In the genomic region with DNA sequence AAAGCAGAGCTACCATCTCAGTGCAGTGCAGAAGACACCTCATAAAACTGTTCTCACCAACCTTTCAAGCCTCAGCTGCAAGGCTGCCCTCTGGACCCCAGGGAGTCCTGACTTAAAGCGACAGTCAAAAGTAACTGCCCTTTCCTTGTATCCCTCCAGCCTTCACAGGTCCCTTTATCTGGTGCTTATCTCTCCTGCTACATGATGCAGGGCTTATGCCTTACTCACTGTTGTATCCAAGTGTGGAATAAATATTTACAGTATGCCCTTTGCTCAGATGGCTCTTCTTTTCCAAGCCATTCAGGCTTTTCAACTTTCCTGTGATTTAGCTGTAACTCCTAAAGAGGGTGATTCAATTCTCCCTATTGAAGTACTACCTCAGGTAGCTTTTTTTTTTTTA, we compare ENCODE assay signal across 26 cellular contexts.
DNase-seq lines count a peak whose midpoint lies in the region; ATAC-seq and TF ChIP-seq lines count a peak whose summit lies in the region.
"Had no signal": no experiment of that assay in that cellular context is flagged by ENCODE, and none has a peak within 500 bp of the region (broad histone marks: within the 10 kb centered on the region; RNA-seq: fewer than 3 reads in every experiment).

No MANE protein-coding gene starts in this region.

- no peaks in the 10 kb centered on the region for H3K36me3 Mint-ChIP-seq in T-cell
- H3K36me3 Mint-ChIP-seq: memory B cell; naive thymus-derived CD8-positive, alpha-beta T cell had no signal

- H3K4me1 ChIP-seq in PC-3 (ENCODE audit: insufficient read depth, low read length) (peaks cover 20% of the 10 kb centered on the region), left ventricle myocardium inferior (peaks cover 62% of the 10 kb centered on the region), prostate gland (replicated peaks) (peaks cover 5% of the 10 kb centered on the region)
- H3K4me1 ChIP-seq: foreskin keratinocyte, psoas muscle, tibial nerve had no signal

- POLR2A ChIA-PET in PC-3 (lab: Charles Lee; ENCODE audit: unreplicated experiment) = no interaction called here
- POLR2A ChIA-PET in T-cell (lab: Charles Lee) = interaction anchor here in 1 of 2 donors (0.5 kb wide), 1 partner anchor 12 kb away, joined by 3 read pairs; no protein-coding TSS in a partner anchor

- ATAC-seq in PC-3 (peak; percentile 29), T-cell (replicated peaks in 1 of 4) (no peak)
- ATAC-seq: foreskin keratinocyte; naive thymus-derived CD8-positive, alpha-beta T cell; psoas muscle had no signal

- H3K9me2 ChIP-seq in PC-3 (replicated peaks; ENCODE audit: low read length) = 0 out of 2 replicates have a peak, but pooled peaks cover 7% of the 10 kb centered on the region

- no peaks in the 10 kb centered on the region for H3K79me2 ChIP-seq in PC-3 (ENCODE audit: low read length)

- peak overlapping the region; percentile 65 for H3K4me2 ChIP-seq in PC-3 (ENCODE audit: low read length)

- H3K27me3 Mint-ChIP-seq in T-cell = peaks cover 0 to 28% of the 10 kb centered on the region in 2 donors
- H3K27me3 Mint-ChIP-seq: memory B cell had no signal

- TF ChIP-seq CTCF in PC-3 (conservative IDR thresholded peaks at IDR 0.05; ENCODE audit: low read depth, low read length) (no peak), choroid plexus epithelial cell (conservative IDR thresholded peaks at IDR 0.05; ENCODE audit: low read depth, low read length) (no peak), left ventricle myocardium inferior (IDR thresholded peaks at IDR 0.05; ENCODE audit: borderline replicate concordance) (no peak), prostate gland (IDR thresholded peaks at IDR 0.05) (no peak)

- CTCF ChIA-PET in PC-3 (lab: Charles Lee) (interaction anchor here (0.5 kb wide), 1 partner anchor 358 kb away, joined by 3 read pairs; no protein-coding TSS in a partner anchor), T-cell (lab: Charles Lee) (no interaction called here)

- BruUV-seq in PC-3 (replicated peaks; lab: Mats Ljungman, UMichigan) = no TSS peak

- 0 out of 2 replicates have a peak overlapping the region, but pooled peaks have one; percentile 20 for H3K9ac ChIP-seq in PC-3 (ENCODE audit: low read length)

- H4K20me1 ChIP-seq in PC-3 (ENCODE audit: low read length) = no peaks in the 10 kb centered on the region

- H3K36me3 ChIP-seq in PC-3 (ENCODE audit: low read depth, low read length) (no peaks in the 10 kb centered on the region), left ventricle myocardium inferior (no peaks in the 10 kb centered on the region), prostate gland (no peaks in the 10 kb centered on the region)
- H3K36me3 ChIP-seq: tibial nerve had no signal

- no peaks in the 10 kb centered on the region for H3F3A ChIP-seq in PC-3 (ENCODE audit: low read length, unreplicated experiment)

- H3K4me1 Mint-ChIP-seq in T-cell = no peaks in the 10 kb centered on the region
- H3K4me1 Mint-ChIP-seq: memory B cell; naive thymus-derived CD8-positive, alpha-beta T cell had no signal

- DNase-seq in PC-3 = peak; percentile 60
- peak; percentile 40 for DNase-seq in choroid plexus epithelial cell (ENCODE audit: low read depth)
- no peak for DNase-seq in left ventricle myocardium inferior
- DNase-seq in prostate gland (ENCODE audit: low spot score) = no peak
- no peak for DNase-seq in T-cell
- DNase-seq in NCI-H1417 (lab: John Stamatoyannopoulos, UW) = no peak
- DNase-seq in amygdala (lab: John Stamatoyannopoulos, UW) = no peak
- no peak for DNase-seq in NCI-H1930 (lab: John Stamatoyannopoulos, UW)
- DNase-seq: activated naive CD4-positive, alpha-beta T cell treated with anti-CD3 and anti-CD28 coated beads, Interleukin-2, amount 50 U/mL, for 16 hours; activated T-cell treated with anti-CD3 and anti-CD28 coated beads, Interleukin-2, amount 50 U/mL, for 24 hours; CD4-positive, alpha-beta T cell; DND-41; foreskin keratinocyte; HCEC 1CT; Karpas-422; naive thymus-derived CD8-positive, alpha-beta T cell; NCI-H1048; NCI-H2081 treated with DMSO at 0.1 percent for 48 hours; NCI-H526; psoas muscle; RPMI8226; stimulated activated CD4-positive, alpha-beta T cell treated with anti-CD3 and anti-CD28 coated beads, Interleukin-2, amount 100 ng/mL, for 48 hours; stimulated activated naive CD4-positive, alpha-beta T cell treated with Interleukin-2 at 50 U/mL for 16 hours had no signal

- intact Hi-C loops in PC-3 (cut with micrococcal nuclease) (loop anchor here (10.0 kb wide), 1 partner anchor 152 kb away; no protein-coding TSS in a partner anchor), left ventricle myocardium inferior (cut with micrococcal nuclease) (no loop called here), prostate gland (cut with DNase I) (loop anchor here (2.0 kb wide), 1 partner anchor 48 kb away; no protein-coding TSS in a partner anchor)

- H3K9me3 ChIP-seq in PC-3 (ENCODE audit: low read length) (no peaks in the 10 kb centered on the region), left ventricle myocardium inferior (replicated peaks) (no peaks in the 10 kb centered on the region), prostate gland (no peaks in the 10 kb centered on the region)
- H3K9me3 ChIP-seq: psoas muscle, tibial nerve had no signal

- 61% methylated on average over 1 of the region's 1 CpG for WGBS in prostate gland

- no peak for TF ChIP-seq POLR2A in prostate gland (IDR thresholded peaks at IDR 0.05)

- no peaks in the 10 kb centered on the region for H3K9me3 Mint-ChIP-seq in T-cell
- H3K9me3 Mint-ChIP-seq: activated T-cell treated with anti-CD3 and anti-CD28 coated beads, Interleukin-2, amount 50 U/mL, for 24 hours; CD4-positive, alpha-beta T cell; memory B cell had no signal

- peak overlapping the region; percentile 65; the same call in 1 of the 2 replicates for H2AFZ ChIP-seq in PC-3 (ENCODE audit: low read length)

- H3K4me3 Mint-ChIP-seq in T-cell = no peak overlapping the region
- H3K4me3 Mint-ChIP-seq: activated T-cell treated with anti-CD3 and anti-CD28 coated beads, Interleukin-2, amount 50 U/mL, for 24 hours; CD4-positive, alpha-beta T cell; memory B cell; naive thymus-derived CD8-positive, alpha-beta T cell had no signal

- no peak overlapping the region; the same call in 1 of the 2 replicates for H3K4me3 ChIP-seq in PC-3 (ENCODE audit: low read length)
- H3K4me3 ChIP-seq in choroid plexus epithelial cell (ENCODE audit: low read depth, low read length) = no peak overlapping the region
- H3K4me3 ChIP-seq in left ventricle myocardium inferior = no peak overlapping the region
- no peak overlapping the region for H3K4me3 ChIP-seq in prostate gland
- H3K4me3 ChIP-seq: psoas muscle, skin epidermis, tibial nerve had no signal

- H3K27me3 ChIP-seq in PC-3 (ENCODE audit: low read length) (no peaks in the 10 kb centered on the region), left ventricle myocardium inferior (ENCODE audit: low read depth) (no peaks in the 10 kb centered on the region), prostate gland (replicated peaks; ENCODE audit: insufficient read depth) (no peaks in the 10 kb centered on the region)
- H3K27me3 ChIP-seq: foreskin keratinocyte, tibial nerve had no signal

- H3K27ac ChIP-seq in PC-3 (ENCODE audit: low read length) (peak overlapping the region; percentile 77), left ventricle myocardium inferior (replicated peaks) (peak overlapping the region; percentile 65), prostate gland (peak overlapping the region; percentile 21 to 50)
- H3K27ac ChIP-seq: foreskin keratinocyte, psoas muscle, skin epidermis, tibial nerve had no signal

- no peak overlapping the region for H3K27ac Mint-ChIP-seq in T-cell
- H3K27ac Mint-ChIP-seq: activated T-cell treated with anti-CD3 and anti-CD28 coated beads, Interleukin-2, amount 50 U/mL, for 24 hours; CD4-positive, alpha-beta T cell; memory B cell; naive thymus-derived CD8-positive, alpha-beta T cell had no signal

Comparison
In these comparisons a context has a peak if more than half of its experiments do, and no peak if none do; other contexts are left out.
1. DNase-seq: peak in PC-3 (single experiment) and choroid plexus epithelial cell (single experiment); none in left ventricle myocardium inferior (single experiment), prostate gland (single experiment), T-cell (0 of 34), NCI-H1417 (0 of 3), amygdala (0 of 56) and NCI-H1930 (0 of 2).
2. Peak in every context shown above with its lines, with median percentiles within 50 percentile points of each other: H3K27ac ChIP-seq.